31 cellular contexts compared by ENCODE assay signal in the genomic region with DNA sequence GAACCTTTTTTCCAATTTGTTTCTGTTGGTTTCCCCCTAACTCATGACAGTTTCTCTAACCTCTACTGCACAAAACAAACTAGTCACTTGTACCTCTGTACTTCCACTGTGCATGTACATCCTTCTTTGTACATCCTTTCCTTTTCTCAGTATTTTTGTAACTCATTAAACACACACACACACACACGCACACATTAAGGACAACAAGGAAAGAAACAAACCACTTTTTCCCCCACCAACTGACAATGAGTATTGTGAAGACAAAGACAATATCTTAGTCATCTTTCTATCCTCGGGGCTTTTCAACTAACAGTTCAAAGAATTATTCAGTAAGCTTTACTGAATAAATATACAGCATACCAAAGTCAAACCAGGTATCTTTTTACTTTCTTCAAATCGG.
A peak's percentile ranks its signal among the peaks of the same experiment; 100 is the strongest.
DNase-seq lines count a peak whose midpoint lies in the region; ATAC-seq, FAIRE-seq and TF ChIP-seq lines count a peak whose summit lies in the region.
"Had no signal": no experiment of that assay in that cellular context is flagged by ENCODE, and none has a peak within 500 bp of the region (broad histone marks: within the 10 kb centered on the region; RNA-seq: fewer than 3 reads in every experiment).

No MANE protein-coding gene starts in this region.

- no peak for TF ChIP-seq CTCF in PC-3 (conservative IDR thresholded peaks at IDR 0.05; ENCODE audit: low read depth, low read length)
- TF ChIP-seq CTCF in natural killer cell (IDR thresholded peaks at IDR 0.05): no peak
- no peak for TF ChIP-seq CTCF in GM13976 (IDR thresholded peaks at IDR 0.05; ENCODE audit: borderline replicate concordance, control extremely low read depth, extremely low read depth, insufficient read depth, missing control alignments)

- no peaks in the 10 kb centered on the region for H3F3A ChIP-seq in PC-3 (ENCODE audit: low read length, unreplicated experiment)

- no peaks in the 10 kb centered on the region for H4K20me1 ChIP-seq in PC-3 (ENCODE audit: low read length)

- 0 out of 2 replicates have a peak overlapping the region, but pooled peaks have one; percentile 10 for H3K4me2 ChIP-seq in PC-3 (ENCODE audit: low read length)
- H3K4me2 ChIP-seq: neural progenitor cell had no signal

- CTCF ChIA-PET in PC-3 (lab: Charles Lee): no interaction called here

- H3K27ac Mint-ChIP-seq in activated T-helper 1 cell treated with anti-CD3 and anti-CD28 coated beads, Interleukin-12 subunit alpha, Interleukin-12 subunit beta, Interleukin-2, Interleukin-4 antibody, amounts not matched to agents 30 ng/mL and 10 ng/mL and 1 ng/mL, durations not matched to agents 14 hours and 24 hours and 36 hours: peak overlapping the region; percentile 86
- H3K27ac Mint-ChIP-seq in natural killer cell: peak overlapping the region in 1 of 2 donors; percentile 4
- H3K27ac Mint-ChIP-seq: neural progenitor cell; stimulated activated naive CD8-positive, alpha-beta T cell treated with anti-CD3 and anti-CD28 coated beads, Interleukin-15, Interleukin-2, amounts not matched to agents 100 ng/mL and 50 ng/mL, for 24 hours had no signal

- intact Hi-C loops in PC-3 (cut with micrococcal nuclease): no loop called here
- intact Hi-C loops in activated T-helper 1 cell treated with anti-CD3 and anti-CD28 coated beads, Interleukin-12 subunit alpha, Interleukin-12 subunit beta, Interleukin-2, Interleukin-4 antibody, amounts not matched to agents 30 ng/mL and 10 ng/mL and 1 ng/mL, durations not matched to agents 14 hours and 24 hours and 36 hours (cut with micrococcal nuclease): loop anchor here (5.0 kb wide), 1 partner anchor 173 kb away; the partner anchor contains the start of gene VPS13C
- intact Hi-C loops in natural killer cell (cut with micrococcal nuclease): no loop called here

- H3K9me3 ChIP-seq in PC-3 (ENCODE audit: low read length): 0 out of 2 replicates have a peak, but pooled peaks cover 5% of the 10 kb centered on the region
- H3K9me3 ChIP-seq: colonic mucosa, thyroid gland had no signal

- H3K27me3 ChIP-seq in PC-3 (ENCODE audit: low read length): no peaks in the 10 kb centered on the region
- H3K27me3 ChIP-seq: colonic mucosa, esophagus squamous epithelium, gastroesophageal sphincter, neural progenitor cell, sigmoid colon, thyroid gland had no signal

- peaks cover 24% of the 10 kb centered on the region for H3K9me3 Mint-ChIP-seq in activated T-helper 1 cell treated with anti-CD3 and anti-CD28 coated beads, Interleukin-12 subunit alpha, Interleukin-12 subunit beta, Interleukin-2, Interleukin-4 antibody, amounts not matched to agents 30 ng/mL and 10 ng/mL and 1 ng/mL, durations not matched to agents 14 hours and 24 hours and 36 hours
- H3K9me3 Mint-ChIP-seq in natural killer cell: peaks cover 8 to 11% of the 10 kb centered on the region in 2 donors

- FAIRE-seq in islet of Langerhans (lab: Jason Lieb, UNC): peak; percentile 56
- FAIRE-seq: D721Med, GM19239, HepG2 had no signal

- no peak overlapping the region for H3K4me3 ChIP-seq in PC-3 (ENCODE audit: low read length)
- H3K4me3 ChIP-seq: colonic mucosa, esophagus squamous epithelium, gastroesophageal sphincter, neural progenitor cell, sigmoid colon, thyroid gland had no signal

- no peak overlapping the region for H3K27ac ChIP-seq in PC-3 (ENCODE audit: low read length)
- H3K27ac ChIP-seq: colonic mucosa, esophagus squamous epithelium, gastroesophageal sphincter, HL-60, neural progenitor cell, sigmoid colon, thyroid gland had no signal

- ATAC-seq in PC-3: peak; percentile 53
- no peak for ATAC-seq in natural killer cell
- no peak for ATAC-seq in GM21786 (IDR thresholded peaks at IDR 0.05; ENCODE audit: unreplicated experiment)
- ATAC-seq: effector memory CD8-positive, alpha-beta T cell; gastroesophageal sphincter; HepG2 had no signal

- no TSS peak for BruUV-seq in PC-3 (replicated peaks; lab: Mats Ljungman, UMichigan)

- H3K36me3 Mint-ChIP-seq in activated T-helper 1 cell treated with anti-CD3 and anti-CD28 coated beads, Interleukin-12 subunit alpha, Interleukin-12 subunit beta, Interleukin-2, Interleukin-4 antibody, amounts not matched to agents 30 ng/mL and 10 ng/mL and 1 ng/mL, durations not matched to agents 14 hours and 24 hours and 36 hours (ENCODE audit: low read depth): peaks cover 56% of the 10 kb centered on the region
- H3K36me3 Mint-ChIP-seq in natural killer cell: peaks cover 40% of the 10 kb centered on the region

- no peak overlapping the region for H3K4me3 Mint-ChIP-seq in activated T-helper 1 cell treated with anti-CD3 and anti-CD28 coated beads, Interleukin-12 subunit alpha, Interleukin-12 subunit beta, Interleukin-2, Interleukin-4 antibody, amounts not matched to agents 30 ng/mL and 10 ng/mL and 1 ng/mL, durations not matched to agents 14 hours and 24 hours and 36 hours
- no peak overlapping the region for H3K4me3 Mint-ChIP-seq in natural killer cell
- H3K4me3 Mint-ChIP-seq: effector memory CD8-positive, alpha-beta T cell; neural progenitor cell; stimulated activated naive CD8-positive, alpha-beta T cell treated with anti-CD3 and anti-CD28 coated beads, Interleukin-15, Interleukin-2, amounts not matched to agents 100 ng/mL and 50 ng/mL, for 24 hours had no signal

- no peak overlapping the region for H3K9ac ChIP-seq in PC-3 (ENCODE audit: low read length)
- H3K9ac ChIP-seq: neural progenitor cell had no signal

- H3K4me1 ChIP-seq in PC-3 (ENCODE audit: insufficient read depth, low read length): peaks cover 10% of the 10 kb centered on the region
- H3K4me1 ChIP-seq: colonic mucosa, esophagus squamous epithelium, gastroesophageal sphincter, sigmoid colon, thyroid gland had no signal

- no peaks in the 10 kb centered on the region for H3K79me2 ChIP-seq in PC-3 (ENCODE audit: low read length)

- peak; percentile 11 for DNase-seq in Caki2 (ENCODE audit: low read depth)
- peak; percentile 60 for DNase-seq in PC-3
- DNase-seq in activated T-helper 1 cell treated with anti-CD3 and anti-CD28 coated beads, Interleukin-12 subunit alpha, Interleukin-12 subunit beta, Interleukin-2, Interleukin-4 antibody, amounts not matched to agents 30 ng/mL and 10 ng/mL and 1 ng/mL, durations not matched to agents 14 hours and 24 hours and 36 hours (ENCODE audit: low spot score): no peak
- no peak for DNase-seq in natural killer cell
- no peak for DNase-seq in GM13976 (ENCODE audit: low spot score)
- no peak for DNase-seq in NCI-H2081 (lab: John Stamatoyannopoulos, UW)
- DNase-seq: activated CD4-positive, alpha-beta T cell treated with anti-CD3 and anti-CD28 coated beads for 1 hour; activated effector memory CD4-positive, alpha-beta T cell treated with anti-CD3 and anti-CD28 coated beads, Interleukin-2, amount 50 U/mL, for 16 hours; C1 segment of cervical spinal cord; colonic mucosa; effector memory CD8-positive, alpha-beta T cell; esophagus squamous epithelium; HCEC 1CT; islet precursor cell; NCI-H1092; NCI-H2029; NCI-H345; NCI-H774; posterior cingulate gyrus; Right ventricle myocardium superior; sigmoid colon; thyroid gland had no signal

- POLR2A ChIA-PET in PC-3 (lab: Charles Lee; ENCODE audit: unreplicated experiment): no interaction called here

- in situ Hi-C loops in Caki2 (cut with HindIII; ENCODE audit: low pct_unique_long_range_greater_than_20kb, low sequenced_read_pairs) (no loop called here), GM13976 (cut with MboI; ENCODE audit: low sequenced_read_pairs, unreplicated experiment) (no loop called here)

- peaks cover 3% of the 10 kb centered on the region; the same call in 1 of the 2 replicates for H3K36me3 ChIP-seq in PC-3 (ENCODE audit: low read depth, low read length)
- H3K36me3 ChIP-seq: colonic mucosa, thyroid gland had no signal

- 0 out of 2 replicates have a peak overlapping the region, but pooled peaks have one; percentile 6 for H2AFZ ChIP-seq in PC-3 (ENCODE audit: low read length)
- H2AFZ ChIP-seq: neural progenitor cell had no signal

- H3K4me1 Mint-ChIP-seq in activated T-helper 1 cell treated with anti-CD3 and anti-CD28 coated beads, Interleukin-12 subunit alpha, Interleukin-12 subunit beta, Interleukin-2, Interleukin-4 antibody, amounts not matched to agents 30 ng/mL and 10 ng/mL and 1 ng/mL, durations not matched to agents 14 hours and 24 hours and 36 hours (ENCODE audit: low read depth): peaks cover 13% of the 10 kb centered on the region
- peaks cover 5 to 9% of the 10 kb centered on the region in 2 donors for H3K4me1 Mint-ChIP-seq in natural killer cell
- H3K4me1 Mint-ChIP-seq: neural progenitor cell had no signal

- no peaks in the 10 kb centered on the region for H3K27me3 Mint-ChIP-seq in activated T-helper 1 cell treated with anti-CD3 and anti-CD28 coated beads, Interleukin-12 subunit alpha, Interleukin-12 subunit beta, Interleukin-2, Interleukin-4 antibody, amounts not matched to agents 30 ng/mL and 10 ng/mL and 1 ng/mL, durations not matched to agents 14 hours and 24 hours and 36 hours (ENCODE audit: insufficient read depth)
- no peaks in the 10 kb centered on the region for H3K27me3 Mint-ChIP-seq in natural killer cell (ENCODE audit: low read depth in 2 of 2)
- H3K27me3 Mint-ChIP-seq: effector memory CD8-positive, alpha-beta T cell; stimulated activated naive CD8-positive, alpha-beta T cell treated with anti-CD3 and anti-CD28 coated beads, Interleukin-15, Interleukin-2, amounts not matched to agents 100 ng/mL and 50 ng/mL, for 24 hours had no signal

- no peaks in the 10 kb centered on the region for H3K9me2 ChIP-seq in PC-3 (replicated peaks; ENCODE audit: low read length)

Comparison
In these comparisons a context has a peak if more than half of its experiments do, and no peak if none do; other contexts are left out.
1. DNase-seq: peak in Caki2 (single experiment) and PC-3 (single experiment); none in activated T-helper 1 cell treated with anti-CD3 and anti-CD28 coated beads, Interleukin-12 subunit alpha, Interleukin-12 subunit beta, Interleukin-2, Interleukin-4 antibody, amounts not matched to agents 30 ng/mL and 10 ng/mL and 1 ng/mL, durations not matched to agents 14 hours and 24 hours and 36 hours (single experiment), natural killer cell (single experiment), GM13976 (single experiment) and NCI-H2081 (0 of 2).